ENCODE assay signal across 23 cellular contexts in the genomic region with DNA sequence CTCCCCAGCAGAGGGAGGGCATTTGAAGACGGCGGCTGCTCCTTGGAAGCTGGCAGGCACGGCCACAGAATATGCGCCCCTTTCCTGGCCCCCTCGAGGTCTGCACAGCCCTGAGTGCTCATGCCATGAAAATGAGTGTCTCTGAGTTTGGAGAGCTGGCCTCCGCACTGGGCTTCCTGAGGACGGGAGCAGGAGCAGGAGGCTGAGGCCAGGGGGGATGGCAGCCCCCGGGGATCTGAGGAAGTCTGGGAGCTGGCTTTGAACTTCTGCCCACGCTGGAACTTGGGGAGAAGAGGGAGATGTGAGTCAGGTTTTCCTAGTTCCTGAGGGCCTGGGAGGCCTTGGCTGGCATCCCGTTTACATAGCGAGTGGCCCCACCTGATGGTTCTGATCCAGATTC. TPM values are rescaled to one million over a fixed set of nuclear protein-coding genes. Genes with fewer than 3 reads are reported as not detected.
A peak's percentile ranks its signal among the peaks of the same experiment; 100 is the strongest.
DNase-seq lines count a peak whose midpoint lies in the region; ATAC-seq, FAIRE-seq and TF ChIP-seq lines count a peak whose summit lies in the region.
"Had no signal": no experiment of that assay in that cellular context is flagged by ENCODE, and none has a peak within 500 bp of the region (broad histone marks: within the 10 kb centered on the region; RNA-seq: fewer than 3 reads in every experiment).

No MANE protein-coding gene starts in this region.

- ATAC-seq in IMR-90 (ENCODE audit: low read depth) (no peak), K562 (no peak)
- ATAC-seq: T-helper 17 cell had no signal

- intact Hi-C loops in IMR-90 (cut with micrococcal nuclease) = no loop called here
- intact Hi-C loops in K562 (cut with micrococcal nuclease) = no loop called here
- intact Hi-C loops in esophagus muscularis mucosa (cut with DNase I) = no loop called here
- intact Hi-C loops in A673 (cut with micrococcal nuclease; ENCODE audit: unreplicated experiment) = no loop called here

- H3K18ac ChIP-seq in IMR-90 (ENCODE audit: low read depth, low read length) = no peak overlapping the region
- H3K18ac ChIP-seq in neuronal stem cell (ENCODE audit: low read length) = peak overlapping the region; percentile 46

- H3K4me1 ChIP-seq in ACC112 (ENCODE audit: control insufficient read depth, insufficient read depth, low read length, unreplicated experiment) (peaks cover 21% of the 10 kb centered on the region), IMR-90 (ENCODE audit: control insufficient read depth, insufficient read depth, low read length) (peaks cover 10% of the 10 kb centered on the region), K562 (replicated peaks in 1 of 2; ENCODE audit: control insufficient read depth in 2 of 2, insufficient read depth in 2 of 2, low read length in 2 of 2) (peaks cover 0 to 11% of the 10 kb centered on the region in 2 experiments; a peak in 2 of 5 replicates), neuronal stem cell (ENCODE audit: control insufficient read depth in 2 of 2, insufficient read depth in 1 of 2, low read depth in 1 of 2, low read length in 2 of 2) (peaks cover 16 to 24% of the 10 kb centered on the region in 2 donors), esophagus muscularis mucosa (no peaks in the 10 kb centered on the region), A673 (ENCODE audit: insufficient read depth, low read length, poor library complexity, severe bottlenecking) (no peaks in the 10 kb centered on the region)
- H3K4me1 ChIP-seq: heart left ventricle, lower lobe of right lung, tibial artery had no signal

- H3K9me3 ChIP-seq in IMR-90 (ENCODE audit: control insufficient read depth, insufficient read depth, low read length) (no peaks in the 10 kb centered on the region), K562 (replicated peaks; ENCODE audit: control insufficient read depth, insufficient read depth, low read depth, low read length) (no peaks in the 10 kb centered on the region), neuronal stem cell (replicated peaks in 1 of 2; ENCODE audit: control insufficient read depth in 2 of 2, insufficient read depth in 1 of 2, low read depth in 1 of 2, low read length in 2 of 2) (no peaks in the 10 kb centered on the region), esophagus muscularis mucosa (no peaks in the 10 kb centered on the region), A673 (ENCODE audit: low read depth, low read length, poor library complexity, severe bottlenecking) (no peaks in the 10 kb centered on the region)
- H3K9me3 ChIP-seq: heart left ventricle, lower lobe of right lung, tibial artery had no signal

- H2BK120ac ChIP-seq in IMR-90 (ENCODE audit: low read depth, low read length) (no peak overlapping the region), neuronal stem cell (ENCODE audit: low read depth, low read length) (peak overlapping the region; percentile 35)

- H3K4me3 ChIP-seq in ACC112 (ENCODE audit: low read depth, low read length) (no peak overlapping the region), IMR-90 (ENCODE audit: insufficient read depth, low read depth, low read length) (no peak overlapping the region), K562 (no peak overlapping the region), neuronal stem cell (ENCODE audit: low read length in 2 of 2) (no peak overlapping the region), esophagus muscularis mucosa (no peak overlapping the region), A673 (ENCODE audit: low read depth, low read length, poor library complexity, severe bottlenecking) (no peak overlapping the region)
- H3K4me3 ChIP-seq: heart left ventricle, lower lobe of right lung, tibial artery had no signal

- H3K79me2 ChIP-seq in ACC112 (ENCODE audit: control insufficient read depth, insufficient read depth, low read length, unreplicated experiment) = no peaks in the 10 kb centered on the region
- no peaks in the 10 kb centered on the region for H3K79me2 ChIP-seq in K562 (ENCODE audit: control insufficient read depth, insufficient read depth, low read length)

- H2BK15ac ChIP-seq in IMR-90 (ENCODE audit: low read depth, low read length) (no peak overlapping the region), neuronal stem cell (ENCODE audit: low read length) (no peak overlapping the region)

- H3K27me3 ChIP-seq in ACC112 (ENCODE audit: insufficient read depth, low read length) = no peaks in the 10 kb centered on the region
- no peaks in the 10 kb centered on the region for H3K27me3 ChIP-seq in IMR-90 (ENCODE audit: control insufficient read depth, insufficient read depth, low read length)
- no peaks in the 10 kb centered on the region for H3K27me3 ChIP-seq in K562 (ENCODE audit: control insufficient read depth in 2 of 2, insufficient read depth in 2 of 2, low read length in 2 of 2)
- no peaks in the 10 kb centered on the region for H3K27me3 ChIP-seq in neuronal stem cell (ENCODE audit: control insufficient read depth in 3 of 3, insufficient read depth in 3 of 3, low read depth in 1 of 3, low read length in 3 of 3)
- H3K27me3 ChIP-seq in esophagus muscularis mucosa = no peaks in the 10 kb centered on the region
- H3K27me3 ChIP-seq in A673 (replicated peaks; ENCODE audit: insufficient read depth, low read depth, low read length, poor library complexity) = no peaks in the 10 kb centered on the region
- H3K27me3 ChIP-seq: heart left ventricle, tibial artery had no signal

- H3K4ac ChIP-seq in IMR-90 (ENCODE audit: low read depth, low read length) (no peak overlapping the region), neuronal stem cell (ENCODE audit: low read length) (no peak overlapping the region)

- DNase-seq in IMR-90 (peak; percentile 19), K562 (ENCODE audit: extremely low read depth in 1 of 4, low spot score in 3 of 4) (no peak), neuronal stem cell (ENCODE audit: low spot score) (no peak), esophagus muscularis mucosa (ENCODE audit: extremely low spot score) (no peak), DMS114 treated with DMSO at 0.1 percent for 48 hours (lab: John Stamatoyannopoulos, UW; ENCODE audit: unreplicated experiment) (no peak), A673 (ENCODE audit: low spot score) (no peak), NCI-H748 treated with DMSO at 0.1 percent for 48 hours (lab: John Stamatoyannopoulos, UW) (no peak)
- DNase-seq: activated CD4-positive, alpha-beta memory T cell treated with anti-CD3 and anti-CD28 coated beads for 36 hours; activated T-cell treated with anti-CD3 and anti-CD28 coated beads for 4 hours; effector CD8-positive, alpha-beta T cell; KBM-7; lower lobe of right lung; NCI-H2029; NCI-H446 treated with DMSO at 0.1 percent for 48 hours; Right ventricle myocardium superior; stimulated activated naive CD4-positive, alpha-beta T cell treated with Interleukin-2 at 50 U/mL for 16 hours; T-helper 17 cell; tibial artery had no signal

- TF ChIP-seq EP300 in K562 (IDR thresholded peaks at IDR 0.05; ENCODE audit: low read length) (no peak), esophagus muscularis mucosa (IDR thresholded peaks at IDR 0.05) (no peak)

- no peaks in the 10 kb centered on the region for H3K36me3 ChIP-seq in ACC112 (ENCODE audit: insufficient read depth, low read length)
- no peaks in the 10 kb centered on the region for H3K36me3 ChIP-seq in IMR-90 (ENCODE audit: control insufficient read depth, insufficient read depth, low read length)
- H3K36me3 ChIP-seq in K562 (ENCODE audit: control insufficient read depth, insufficient read depth, low read length) = peaks cover 12% of the 10 kb centered on the region; the same call in 2 of the 3 replicates
- peaks cover 8 to 28% of the 10 kb centered on the region in 2 donors for H3K36me3 ChIP-seq in neuronal stem cell (replicated peaks in 1 of 2; ENCODE audit: control insufficient read depth in 2 of 2, insufficient read depth in 2 of 2, low read length in 2 of 2)
- H3K36me3 ChIP-seq in esophagus muscularis mucosa = no peaks in the 10 kb centered on the region
- H3K36me3 ChIP-seq in A673 (ENCODE audit: insufficient read depth, low read length, poor library complexity, severe bottlenecking) = no peaks in the 10 kb centered on the region
- H3K36me3 ChIP-seq: heart left ventricle, lower lobe of right lung, tibial artery had no signal

- no peak for TF ChIP-seq RAD21 in IMR-90 (IDR thresholded peaks at IDR 0.05; ENCODE audit: low read length)
- no peak for TF ChIP-seq RAD21 in K562 (CRISPR knock-in tag; conservative IDR thresholded peaks at IDR 0.05 in 1 of 2, IDR thresholded peaks at IDR 0.05 in 1 of 2)

- no peak overlapping the region for H3K56ac ChIP-seq in IMR-90 (ENCODE audit: extremely low read depth, insufficient read depth, low read length)

- H2AFZ ChIP-seq in ACC112 (ENCODE audit: low read length, unreplicated experiment) = no peak overlapping the region
- H2AFZ ChIP-seq in IMR-90 (replicated peaks; ENCODE audit: low read length, poor library complexity) = peak overlapping the region; percentile 59
- H2AFZ ChIP-seq in K562 (ENCODE audit: low read depth, low read length) = no peak overlapping the region
- no peak overlapping the region for H2AFZ ChIP-seq in neuronal stem cell (ENCODE audit: low read length)

- TF ChIP-seq POLR2A in IMR-90 (IDR thresholded peaks at IDR 0.05; ENCODE audit: low read depth, low read length) (no peak), K562 (conservative IDR thresholded peaks at IDR 0.05) (no peak), esophagus muscularis mucosa (IDR thresholded peaks at IDR 0.05; ENCODE audit: low read depth) (no peak)

- POLR2A ChIA-PET in IMR-90 (lab: Charles Lee; ENCODE audit: unreplicated experiment) = no interaction called here
- POLR2A ChIA-PET in K562 (lab: Yijun Ruan, JAX) = interaction anchor here (0.6 to 1.4 kb wide), 3 partner anchors 9 to 351 kb away, joined by 3 to 5 read pairs (median 4); no protein-coding TSS in a partner anchor
- POLR2A ChIA-PET in A673 (lab: Charles Lee; ENCODE audit: low non-redundant PET) = no interaction called here

- H2BK20ac ChIP-seq in IMR-90 (ENCODE audit: low read depth, low read length) = no peak overlapping the region

- H4K8ac ChIP-seq in IMR-90 (ENCODE audit: low read depth in 2 of 2, low read length in 2 of 2) (no peak overlapping the region), neuronal stem cell (ENCODE audit: low read depth, low read length) (no peak overlapping the region)

- H3K23ac ChIP-seq in IMR-90 (ENCODE audit: low read depth, low read length) (no peak overlapping the region), neuronal stem cell (ENCODE audit: low read depth, low read length, poor library complexity) (peak overlapping the region; percentile 33)

- H4K20me1 ChIP-seq in IMR-90 (ENCODE audit: insufficient read depth, low read length) = no peaks in the 10 kb centered on the region
- peaks cover 8% of the 10 kb centered on the region; the same call in 1 of the 2 replicates for H4K20me1 ChIP-seq in K562 (replicated peaks; ENCODE audit: control insufficient read depth, insufficient read depth, low read length)

- TF ChIP-seq CTCF in IMR-90 (conservative IDR thresholded peaks at IDR 0.05; ENCODE audit: low read depth, low read length) (no peak), K562 (IDR thresholded peaks at IDR 0.05 in 2 of 3, conservative IDR thresholded peaks at IDR 0.05 in 1 of 3; ENCODE audit: insufficient read depth in 2 of 3, low read depth in 1 of 3, low read length in 3 of 3) (no peak), esophagus muscularis mucosa (IDR thresholded peaks at IDR 0.05) (no peak), A673 (conservative IDR thresholded peaks at IDR 0.05; ENCODE audit: low read depth, low read length) (no peak)

- H3K79me1 ChIP-seq in IMR-90 (ENCODE audit: low read depth in 1 of 2, low read length in 2 of 2) (no peaks in the 10 kb centered on the region), neuronal stem cell (ENCODE audit: low read depth, low read length) (peaks cover 4% of the 10 kb centered on the region)

- CTCF ChIA-PET in IMR-90 (lab: Yijun Ruan, JAX) = no interaction called here
- CTCF ChIA-PET in K562 (lab: Yijun Ruan, JAX; ENCODE audit: low intra/inter-chr PET ratio) = no interaction called here
- CTCF ChIA-PET in A673 (lab: Charles Lee) = no interaction called here

- BruUV-seq in IMR-90 (replicated peaks; lab: Mats Ljungman, UMichigan) = no TSS peak
- no TSS peak for BruUV-seq in K562 (replicated peaks; lab: Mats Ljungman, UMichigan)
- BruUV-seq in A673 (replicated peaks; lab: Mats Ljungman, UMichigan) = no TSS peak

- no peak overlapping the region for H4K5ac ChIP-seq in IMR-90 (ENCODE audit: low read depth, low read length)

- in situ Hi-C loops in IMR-90 (cut with MboI; ENCODE audit: low sequenced_read_pairs) = no loop called here
- in situ Hi-C loops in K562 (cut with MboI) = no loop called here

- no CpG with 5 or more reads among the region's 11 CpGs for WGBS in IMR-90 (ENCODE audit: extremely low coverage in 2 of 2, insufficient read length in 1 of 2), 2 experiments
- WGBS in K562 (ENCODE audit: insufficient coverage, low coverage, missing lambda C conversion rate) = 81% methylated on average over 11 of the region's 11 CpGs
- no CpG with 5 or more reads among the region's 11 CpGs for WGBS in neuronal stem cell (ENCODE audit: extremely low coverage in 2 of 2, insufficient read length in 2 of 2, insufficient replicate concordance in 1 of 2), 2 donors
- 81% methylated on average over 10 of the region's 11 CpGs for WGBS in esophagus muscularis mucosa

- H2BK5ac ChIP-seq in IMR-90 (ENCODE audit: low read depth, low read length, poor library complexity, severe bottlenecking) (no peak overlapping the region), neuronal stem cell (ENCODE audit: low read length) (peak overlapping the region; percentile 56)

- H3K4me2 ChIP-seq in IMR-90 (ENCODE audit: low read depth, low read length) (no peak overlapping the region), K562 (ENCODE audit: insufficient read depth, low read length) (no peak overlapping the region), neuronal stem cell (ENCODE audit: insufficient read depth, low read length, poor library complexity, severe bottlenecking) (no peak overlapping the region)

- no peak overlapping the region for H2AK5ac ChIP-seq in IMR-90 (ENCODE audit: low read depth, low read length)
- peak overlapping the region; percentile 64 for H2AK5ac ChIP-seq in neuronal stem cell (ENCODE audit: low read depth, low read length)

- H2BK12ac ChIP-seq in neuronal stem cell (ENCODE audit: low read length) = no peak overlapping the region

- H3K9me1 ChIP-seq in IMR-90 (ENCODE audit: insufficient read depth, low read length) (no peaks in the 10 kb centered on the region), K562 (ENCODE audit: control insufficient read depth, insufficient read depth, low read length) (no peaks in the 10 kb centered on the region)

- dilution Hi-C loops in IMR-90 (cut with HindIII; ENCODE audit: low sequenced_read_pairs, unreplicated experiment) = no loop called here

- H4K91ac ChIP-seq in IMR-90 (ENCODE audit: insufficient read depth, low read depth, low read length) = no peak overlapping the region
- no peak overlapping the region for H4K91ac ChIP-seq in neuronal stem cell (ENCODE audit: low read depth, low read length, poor library complexity)

- H3K9ac ChIP-seq in IMR-90 (ENCODE audit: low read depth, low read length) = no peak overlapping the region
- peak overlapping the region in 1 of 2 experiments; percentile 69; a peak in 1 of 4 replicates for H3K9ac ChIP-seq in K562 (ENCODE audit: insufficient read depth in 1 of 2, low read depth in 2 of 2, low read length in 2 of 2)
- H3K9ac ChIP-seq in neuronal stem cell (ENCODE audit: low read depth, low read length, poor library complexity) = peak overlapping the region; percentile 36

- no peak overlapping the region for H3K14ac ChIP-seq in IMR-90 (replicated peaks; ENCODE audit: low read depth, low read length)
- peak overlapping the region; percentile 27 for H3K14ac ChIP-seq in neuronal stem cell (ENCODE audit: low read length)

- FAIRE-seq in K562 (lab: Jason Lieb, UNC) = no peak
- FAIRE-seq: A204.1, GM12891 had no signal

- peak overlapping the region; percentile 49; the same call in 1 of the 2 replicates for H3K27ac ChIP-seq in ACC112 (ENCODE audit: low read depth, low read length)
- no peak overlapping the region for H3K27ac ChIP-seq in IMR-90 (ENCODE audit: insufficient read depth, low read length)
- no peak overlapping the region for H3K27ac ChIP-seq in K562 (ENCODE audit: extremely low read depth, low read depth, low read length)
- no peak overlapping the region for H3K27ac ChIP-seq in neuronal stem cell (replicated peaks; ENCODE audit: low read length)
- H3K27ac ChIP-seq in esophagus muscularis mucosa (replicated peaks in 1 of 4) = no peak overlapping the region
- no peak overlapping the region for H3K27ac ChIP-seq in A673 (ENCODE audit: low read depth, low read length, poor library complexity, severe bottlenecking)
- H3K27ac ChIP-seq: C4-2B, heart left ventricle, lower lobe of right lung, tibial artery had no signal

- H2AK9ac ChIP-seq in IMR-90 (replicated peaks; ENCODE audit: low read depth, low read length, poor library complexity) = peak overlapping the region; percentile 25

RNA-seq across cellular contexts. Expression of a gene that starts 47.0 kb away (rescaled TPM):
- total RNA-seq in IMR-90 (2012; rRNA removed) (53.6 and 75.5 TPM in 2 replicates), K562 (2014; rRNA removed) (241 and 276 TPM in 2 replicates), K562 (2014; rRNA removed; fragmentation: Illumina TruSeq; extraction: Trizol) (128 and 148 TPM in 2 replicates), K562 (2015; rRNA removed; fragmentation: Illumina TruSeq; extraction: Trizol) (109 and 112 TPM in 2 replicates), K562 (2021) (244 and 253 TPM in 2 replicates), esophagus muscularis mucosa (1 to 10 TPM in 2 of 4 donors, not detected in 2; 1.7 to 4.6 TPM), A673 (2021) (414 and 486 TPM in 2 replicates)
- polyA plus RNA-seq in IMR-90 (2012; rRNA removed) (68.5 and 112 TPM in 2 replicates), K562 (2011; rRNA removed) (76.7 and 81.3 TPM in 2 replicates), K562 (2014; fragmentation: Illumina TruSeq; extraction: Trizol) (155 and 157 TPM in 2 replicates), K562 (2014; fragmentation: Nextera tagmentation; extraction: Ambion mirVana) (10 to 100 TPM; 50.1 to 50.7 TPM), K562 (2014; rRNA removed) (161 and 210 TPM in 2 replicates)
- 34.6 and 66.1 TPM in 2 replicates for polyA plus RNA-seq in IMR-90 (2012; cell fraction: cytosol; rRNA removed)
- polyA plus RNA-seq in IMR-90 (2012; cell fraction: nucleus; rRNA removed; ENCODE audit: low replicate concordance) = 18.3 and 62.2 TPM in 2 replicates
- 177 and 207 TPM in 2 replicates for total RNA-seq in K562 (2011; cell fraction: chromatin; rRNA removed; ENCODE audit: low replicate concordance)
- total RNA-seq in K562 (2011; cell fraction: nucleolus; rRNA removed) = 94.9 and 117 TPM in 2 replicates
- total RNA-seq in K562 (2011; cell fraction: nucleoplasm; rRNA removed) = 132 and 215 TPM in 2 replicates
- polyA plus RNA-seq in K562 (2011; cell fraction: cytosol; rRNA removed) = 37.8 and 162 TPM in 2 replicates
- 55.5 and 78.0 TPM in 2 replicates for polyA plus RNA-seq in K562 (2011; cell fraction: nucleus; rRNA removed)
- 138 and 149 TPM in 2 replicates for polyA plus RNA-seq in K562 (2012)
- 142 and 163 TPM in 2 replicates for polyA minus RNA-seq in K562 (2011; rRNA and poly(A)+ RNA removed)
- 82.7 and 91.7 TPM in 2 replicates for polyA minus RNA-seq in K562 (2011; cell fraction: cytosol; rRNA and poly(A)+ RNA removed)
- 107 and 116 TPM in 2 replicates for polyA minus RNA-seq in K562 (2011; cell fraction: nucleus; rRNA and poly(A)+ RNA removed)
- 66.4 TPM for polyA plus RNA-seq in neuronal stem cell (2013, experiment 1 of 2)
- polyA plus RNA-seq in neuronal stem cell (2013, experiment 2 of 2) = 69.3 TPM
